ENCODE assay signal across 9 cellular contexts in genomic region chr2:179049546-179050311, GRCh38. TPM values are rescaled to one million over a fixed set of nuclear protein-coding genes. Genes with fewer than 3 reads are reported as not detected.
A peak's percentile ranks its signal among the peaks of the same experiment; 100 is the strongest.
DNase-seq lines count a peak whose midpoint lies in the region; ATAC-seq, FAIRE-seq and TF ChIP-seq lines count a peak whose summit lies in the region.
"Had no signal": no experiment of that assay in that cellular context is flagged by ENCODE, and none has a peak within 500 bp of the region (broad histone marks: within the 10 kb centered on the region; RNA-seq: fewer than 3 reads in every experiment).

Gene CCDC141 (minus strand): TSS chr2:179050137. CDS start chr2:179049941, 196 bp downstream.

- WGBS in upper lobe of left lung, 2 donors, result 6 to 12% methylated on average over 12 of the region's 12 CpGs

- peak within 1 kb of the TSS; percentile 65 to 87 for H3K4me3 Mint-ChIP-seq in CD14-positive monocyte

- peak within 1 kb of the TSS in 1 of 7 donors; percentile 58 for H3K27ac Mint-ChIP-seq in CD14-positive monocyte

- ATAC-seq in GM19328 (IDR thresholded peaks at IDR 0.05; ENCODE audit: unreplicated experiment) (peak; percentile 66), HG03196 (IDR thresholded peaks at IDR 0.05; ENCODE audit: unreplicated experiment) (peak; percentile 53), upper lobe of left lung (ENCODE audit: low FRiP score in 2 of 2) (peak; percentile 60 to 89)
- ATAC-seq in activated CD4-positive, CD25-positive, alpha-beta regulatory T cell treated with anti-CD3 and anti-CD28 coated beads, Interleukin-2, amount 50 U/mL, for 24 hours, result peak; percentile 62 to 75

- no peaks in the 10 kb centered on the region for H3K9me3 Mint-ChIP-seq in CD14-positive monocyte

- no peak for DNase-seq in CD14-positive monocyte (ENCODE audit: low spot score)
- DNase-seq in upper lobe of left lung, result peak in 1 of 2 donors; percentile 41
- no peak for DNase-seq in inferior parietal cortex (ENCODE audit: extremely low spot score)
- no peak for DNase-seq in HAP-1 (ENCODE audit: low spot score in 2 of 2)

- intact Hi-C loops in CD14-positive monocyte (cut with micrococcal nuclease), result no loop called here

- peak in 1 of 4 donors; percentile 10 for TF ChIP-seq EP300 in upper lobe of left lung (IDR thresholded peaks at IDR 0.05)

- in situ Hi-C loops in HAP-1 (cut with MboI; ENCODE audit: low sequenced_read_pairs), result no loop called here

- TF ChIP-seq POLR2A in upper lobe of left lung (IDR thresholded peaks at IDR 0.05), result peak in 1 of 4 donors; percentile 48

- no peaks in the 10 kb centered on the region for H3K36me3 ChIP-seq in upper lobe of left lung
- no peaks in the 10 kb centered on the region for H3K36me3 ChIP-seq in HAP-1 (replicated peaks)

- H3K9me3 ChIP-seq in upper lobe of left lung (no peaks in the 10 kb centered on the region), HAP-1 (no peaks in the 10 kb centered on the region)

- TF ChIP-seq CTCF in CD14-positive monocyte (IDR thresholded peaks at IDR 0.05), result no peak
- no peak for TF ChIP-seq CTCF in upper lobe of left lung (IDR thresholded peaks at IDR 0.05)

- peak within 1 kb of the TSS in 3 of 4 donors; percentile 62 to 69 (median 69) for H3K27ac ChIP-seq in upper lobe of left lung

- no peaks in the 10 kb centered on the region for H3K36me3 Mint-ChIP-seq in CD14-positive monocyte

- H3K4me1 ChIP-seq in upper lobe of left lung (peaks cover 10 to 23% (median 15%) of the 10 kb centered on the region in 4 donors), HAP-1 (peaks cover 10% of the 10 kb centered on the region)

- peaks cover 0 to 2% (median 0%) of the 10 kb centered on the region in 3 donors for H3K27me3 Mint-ChIP-seq in CD14-positive monocyte (ENCODE audit: low read depth in 3 of 3)

- H3K27me3 ChIP-seq in upper lobe of left lung (no peaks in the 10 kb centered on the region), HAP-1 (ENCODE audit: low read depth) (no peaks in the 10 kb centered on the region)

- H3K4me3 ChIP-seq in upper lobe of left lung, result peak within 1 kb of the TSS in 3 of 4 donors; percentile 29 to 43 (median 40)
- no peak within 1 kb of the TSS for H3K4me3 ChIP-seq in HAP-1

- peaks cover 15% of the 10 kb centered on the region for H3K4me1 Mint-ChIP-seq in CD14-positive monocyte

- peak; percentile 17 for FAIRE-seq in islet of Langerhans (lab: Jason Lieb, UNC)
- FAIRE-seq: G401.6 had no signal

RNA-seq across cellular contexts. Expression of gene CCDC141, which starts in this region (rescaled TPM):
- not detected for polyA plus RNA-seq in CD14-positive monocyte
- total RNA-seq in upper lobe of left lung, result 100 to 1,000 TPM in 1 of 6 donors, 10 to 100 TPM in 5; 18.5 to 126 (median 58.5) TPM
